In genomic region chr7:32941996-32942782, GRCh38 we compare ENCODE assay signal across 8 cellular contexts. TPM values are rescaled to one million over a fixed set of nuclear protein-coding genes. Genes with fewer than 3 reads are reported as not detected.
DNase-seq lines count a peak whose midpoint lies in the region; ATAC-seq and TF ChIP-seq lines count a peak whose summit lies in the region.

No MANE protein-coding gene starts in this region.

- peak overlapping the region; percentile 77 for H3K4me3 ChIP-seq in epithelial cell of proximal tubule (ENCODE audit: low read depth, low read length)
- H3K4me3 ChIP-seq in muscle layer of colon (ENCODE audit: low read depth in 1 of 2, low read length in 2 of 2): peak overlapping the region; percentile 92 to 93

- no peaks in the 10 kb centered on the region for H3K27me3 ChIP-seq in muscle layer of colon (ENCODE audit: control insufficient read depth in 1 of 2, insufficient read depth in 2 of 2, low read length in 2 of 2)

- peaks cover 38% of the 10 kb centered on the region for H3K4me1 ChIP-seq in muscle layer of colon (ENCODE audit: insufficient read depth, low read length)

- peak overlapping the region; percentile 69 for H3K9ac ChIP-seq in muscle layer of colon (ENCODE audit: low read length)

- no peaks in the 10 kb centered on the region for H3K27me3 Mint-ChIP-seq in stimulated activated memory B cell treated with anti-CD40 and anti-IgM and Interleukin-4, amounts not matched to agents 10 μg/mL and 1 μg/mL and 100 μg/mL, for 72 hours

- no peaks in the 10 kb centered on the region for H3K9me3 ChIP-seq in muscle layer of colon (ENCODE audit: low read length)

- peak; percentile 83 for DNase-seq in AG20443 (ENCODE audit: low spot score)
- peak; percentile 37 for DNase-seq in NOMO-1 treated with dmso at 0.1 percent for 144 hours (lab: John Stamatoyannopoulos, UW; ENCODE audit: unreplicated experiment)
- DNase-seq in activated T-cell treated with anti-CD3 and anti-CD28 coated beads for 24 hours (ENCODE audit: low read depth): peak; percentile 13
- no peak for DNase-seq in epithelial cell of proximal tubule (ENCODE audit: low read depth)

- H3K36me3 ChIP-seq in muscle layer of colon (ENCODE audit: insufficient read depth, low read length): no peaks in the 10 kb centered on the region

- H3K4me3 Mint-ChIP-seq in stimulated activated memory B cell treated with anti-CD40 and anti-IgM and Interleukin-4, amounts not matched to agents 10 μg/mL and 1 μg/mL and 100 μg/mL, for 72 hours: peak overlapping the region; percentile 98

- H3K27ac Mint-ChIP-seq in stimulated activated memory B cell treated with anti-CD40 and anti-IgM and Interleukin-4, amounts not matched to agents 10 μg/mL and 1 μg/mL and 100 μg/mL, for 72 hours: peak overlapping the region; percentile 92

- peak; percentile 61 for ATAC-seq in GM19025 (IDR thresholded peaks at IDR 0.05; ENCODE audit: low read depth, unreplicated experiment)
- peak; percentile 77 for ATAC-seq in HG03159 (IDR thresholded peaks at IDR 0.05; ENCODE audit: unreplicated experiment)
- peak; percentile 84 for ATAC-seq in stimulated activated memory B cell treated with anti-CD40 and anti-IgM and Interleukin-4, amounts not matched to agents 10 μg/mL and 1 μg/mL and 100 μg/mL, for 72 hours

- H3K36me3 Mint-ChIP-seq in stimulated activated memory B cell treated with anti-CD40 and anti-IgM and Interleukin-4, amounts not matched to agents 10 μg/mL and 1 μg/mL and 100 μg/mL, for 72 hours: peaks cover 7% of the 10 kb centered on the region

- H3K27ac ChIP-seq in muscle layer of colon (ENCODE audit: low read depth, low read length): peak overlapping the region; percentile 94

- no peak for TF ChIP-seq CTCF in epithelial cell of proximal tubule (conservative IDR thresholded peaks at IDR 0.05; ENCODE audit: low read depth, low read length)

- no peaks in the 10 kb centered on the region for H3K9me3 Mint-ChIP-seq in stimulated activated memory B cell treated with anti-CD40 and anti-IgM and Interleukin-4, amounts not matched to agents 10 μg/mL and 1 μg/mL and 100 μg/mL, for 72 hours

- H3K4me1 Mint-ChIP-seq in stimulated activated memory B cell treated with anti-CD40 and anti-IgM and Interleukin-4, amounts not matched to agents 10 μg/mL and 1 μg/mL and 100 μg/mL, for 72 hours: peaks cover 18% of the 10 kb centered on the region

RNA-seq across cellular contexts. Expression of gene FKBP9, which starts 15.1 kb away (rescaled TPM):
- 72.0 and 137 TPM in 2 replicates for total RNA-seq in epithelial cell of proximal tubule

RNA-seq across cellular contexts. Expression of gene KBTBD2, which starts 50.6 kb away (rescaled TPM):
- 21.0 and 24.5 TPM in 2 replicates for total RNA-seq in epithelial cell of proximal tubule
